Comparison of ENCODE assay signal across 9 cellular contexts in the genomic region with DNA sequence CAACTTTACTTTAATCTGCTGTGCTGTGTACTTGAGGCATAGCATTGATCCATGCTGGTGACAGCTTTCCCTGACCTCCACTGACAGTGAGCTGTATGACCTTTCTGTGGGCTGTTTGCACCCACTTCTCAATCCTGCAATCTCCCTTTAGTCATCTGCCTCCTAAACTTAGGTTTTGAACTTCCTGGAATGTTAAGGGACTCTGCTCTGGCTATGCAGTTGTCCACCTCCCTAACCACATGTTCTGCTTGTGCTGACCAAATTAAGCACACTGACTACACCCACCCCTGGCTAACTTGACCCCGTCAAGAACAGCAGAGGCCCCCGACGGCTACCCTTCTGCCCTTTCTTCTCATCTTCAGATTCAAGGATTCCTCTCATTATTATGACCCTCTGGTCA.
"Had no signal": no experiment of that assay in that cellular context is flagged by ENCODE, and none has a peak within 500 bp of the region (broad histone marks: within the 10 kb centered on the region; RNA-seq: fewer than 3 reads in every experiment).

No MANE protein-coding gene starts in this region.

- H3K9me3 Mint-ChIP-seq: HFFc6 had no signal

- H3K27ac Mint-ChIP-seq: GM23338, HFFc6, IgD-negative memory B cell had no signal

- H3K27ac ChIP-seq: HL-60 had no signal

- H3K36me3 Mint-ChIP-seq: IgD-negative memory B cell had no signal

- ATAC-seq: GM23338, HCT116, HepG2 had no signal

- FAIRE-seq: HepG2 had no signal

- H3K4me1 Mint-ChIP-seq: IgD-negative memory B cell had no signal

- H3K4me2 ChIP-seq: GM23338 had no signal

- H3K4me3 ChIP-seq: GM23338, HAP-1 had no signal

- H3K36me3 ChIP-seq: HAP-1 had no signal

- H3K4me1 ChIP-seq: HAP-1 had no signal

- H3K4me3 Mint-ChIP-seq: GM23338, HFFc6, IgD-negative memory B cell had no signal

- H2AFZ ChIP-seq: GM23338 had no signal

- H3K9me3 ChIP-seq: HAP-1 had no signal

- DNase-seq: H7, HFFc6, KBM-7 had no signal
